In genomic region chr3:1092061-1092460, GRCh38 we compare ENCODE assay signal across 15 cellular contexts. TPM values are rescaled to one million over a fixed set of nuclear protein-coding genes. Genes with fewer than 3 reads are reported as not detected.
"Had no signal": no experiment of that assay in that cellular context is flagged by ENCODE, and none has a peak within 500 bp of the region (broad histone marks: within the 10 kb centered on the region; RNA-seq: fewer than 3 reads in every experiment).

No MANE protein-coding gene starts in this region.

- H3K36me3 Mint-ChIP-seq: stimulated activated naive B cell treated with anti-CD40 and anti-IgM and Interleukin-4, amounts not matched to agents 10 μg/mL and 1 μg/mL and 100 μg/mL, for 72 hours had no signal

- H3K4me1 Mint-ChIP-seq: activated CD4-positive, alpha-beta T cell treated with anti-CD3 and anti-CD28 coated beads, Interleukin-2, amount 10 ng/mL, durations not matched to agents 24 days and 14 days; activated T-helper 17 cell treated with anti-CD3 and anti-CD28 coated beads, Interleukin-2, amount 50 U/mL, for 72 hours; natural killer cell; stimulated activated naive B cell treated with anti-CD40 and anti-IgM and Interleukin-4, amounts not matched to agents 10 μg/mL and 1 μg/mL and 100 μg/mL, for 72 hours; WTC11 had no signal

- H3K27me3 Mint-ChIP-seq: activated CD4-positive, alpha-beta T cell treated with anti-CD3 and anti-CD28 coated beads, Interleukin-2, amount 10 ng/mL, durations not matched to agents 24 days and 14 days; activated T-helper 17 cell treated with anti-CD3 and anti-CD28 coated beads, Interleukin-2, amount 50 U/mL, for 72 hours; stimulated activated naive B cell treated with anti-CD40 and anti-IgM and Interleukin-4, amounts not matched to agents 10 μg/mL and 1 μg/mL and 100 μg/mL, for 72 hours had no signal

- H3K27ac Mint-ChIP-seq: activated CD4-positive, alpha-beta T cell treated with anti-CD3 and anti-CD28 coated beads, Interleukin-2, amount 10 ng/mL, durations not matched to agents 24 days and 14 days; activated naive CD4-positive, alpha-beta T cell treated with anti-CD3 and anti-CD28 coated beads for 36 hours; activated T-helper 17 cell treated with anti-CD3 and anti-CD28 coated beads, Interleukin-2, amount 50 U/mL, for 72 hours; natural killer cell; stimulated activated naive B cell treated with anti-CD40 and anti-IgM and Interleukin-4, amounts not matched to agents 10 μg/mL and 1 μg/mL and 100 μg/mL, for 72 hours; WTC11 had no signal

- DNase-seq: activated CD4-positive, alpha-beta T cell treated with anti-CD3 and anti-CD28 coated beads, Interleukin-2, amount 10 ng/mL, durations not matched to agents 24 days and 14 days; activated CD8-positive, alpha-beta memory T cell treated with anti-CD3 and anti-CD28 coated beads for 24 hours; activated naive CD4-positive, alpha-beta T cell treated with anti-CD3 and anti-CD28 coated beads for 36 hours; natural killer cell; right cardiac atrium; spleen; stimulated activated CD4-positive, alpha-beta T cell treated with anti-CD3 and anti-CD28 coated beads, Interleukin-1b, Interleukin-23, amount 100 ng/mL, for 48 hours; stimulated activated naive B cell treated with anti-CD40 and anti-IgM and Interleukin-4, amounts not matched to agents 10 μg/mL and 1 μg/mL and 100 μg/mL, for 72 hours; upper lobe of left lung had no signal

- H3K9me3 Mint-ChIP-seq: activated CD4-positive, alpha-beta T cell treated with anti-CD3 and anti-CD28 coated beads, Interleukin-2, amount 10 ng/mL, durations not matched to agents 24 days and 14 days; activated naive CD4-positive, alpha-beta T cell treated with anti-CD3 and anti-CD28 coated beads for 36 hours; stimulated activated naive B cell treated with anti-CD40 and anti-IgM and Interleukin-4, amounts not matched to agents 10 μg/mL and 1 μg/mL and 100 μg/mL, for 72 hours had no signal

- H3K4me3 Mint-ChIP-seq: activated CD4-positive, alpha-beta T cell treated with anti-CD3 and anti-CD28 coated beads, Interleukin-2, amount 10 ng/mL, durations not matched to agents 24 days and 14 days; activated naive CD4-positive, alpha-beta T cell treated with anti-CD3 and anti-CD28 coated beads for 36 hours; activated T-helper 17 cell treated with anti-CD3 and anti-CD28 coated beads, Interleukin-2, amount 50 U/mL, for 72 hours; natural killer cell; stimulated activated naive B cell treated with anti-CD40 and anti-IgM and Interleukin-4, amounts not matched to agents 10 μg/mL and 1 μg/mL and 100 μg/mL, for 72 hours; WTC11 had no signal

RNA-seq across cellular contexts. Expression of gene CNTN6, which starts 0.8 kb away (rescaled TPM):
- total RNA-seq: activated CD4-positive, alpha-beta T cell treated with anti-CD3 and anti-CD28 coated beads, Interleukin-2, amount 10 ng/mL, durations not matched to agents 24 days and 14 days; activated naive CD4-positive, alpha-beta T cell treated with anti-CD3 and anti-CD28 coated beads for 36 hours; activated T-helper 17 cell treated with anti-CD3 and anti-CD28 coated beads, Interleukin-2, amount 50 U/mL, for 72 hours; esophagus mucosa; glomerular endothelial cell; mucosa of gallbladder; natural killer cell; T-helper 1 cell treated with Interleukin-12 subunit alpha and Interleukin-12 subunit beta and Interleukin-4 antibody, amounts not matched to agents 30 ng/mL and 1 ng/mL, for 36 hours; WTC11 had no signal
